1 cellular context compared by ENCODE assay signal in genomic region chr10:80290474-80291220, GRCh38.
A peak's percentile ranks its signal among the peaks of the same experiment; 100 is the strongest.
TF ChIP-seq lines count a peak whose summit lies in the region.

No MANE protein-coding gene starts in this region.

TF ChIP-seq in HepG2, 621 proteins besides CTCF, POLR2A, EP300 and RAD21 (continued from another document and continues in another):
- TF ChIP-seq ZNF687 (CRISPR knock-in tag; IDR thresholded peaks at IDR 0.05) (no peak), REXO4 (CRISPR knock-in tag; IDR thresholded peaks at IDR 0.05; ENCODE audit: borderline replicate concordance) (no peak), HOXD1 (CRISPR knock-in tag; IDR thresholded peaks at IDR 0.05) (no peak), ZNF639 (CRISPR knock-in tag; conservative IDR thresholded peaks at IDR 0.05) (no peak), ZSCAN9 (CRISPR knock-in tag; IDR thresholded peaks at IDR 0.05; ENCODE audit: borderline replicate concordance) (no peak), SKIL (CRISPR knock-in tag; IDR thresholded peaks at IDR 0.05; ENCODE audit: borderline replicate concordance) (no peak), CHD2 (IDR thresholded peaks at IDR 0.05; ENCODE audit: low read depth, low read length) (no peak), ZNF562 (CRISPR knock-in tag; IDR thresholded peaks at IDR 0.05; ENCODE audit: borderline replicate concordance) (no peak), ZC3H4 (CRISPR knock-in tag; IDR thresholded peaks at IDR 0.05; ENCODE audit: borderline replicate concordance) (no peak), PTBP1 (IDR thresholded peaks at IDR 0.05; ENCODE audit: low read depth, low read length, poor library complexity, severe bottlenecking) (no peak), HMGA1 (CRISPR knock-in tag; conservative IDR thresholded peaks at IDR 0.05) (no peak), ZNF451 (CRISPR knock-in tag; IDR thresholded peaks at IDR 0.05) (no peak), ZNF333 (CRISPR knock-in tag; IDR thresholded peaks at IDR 0.05; ENCODE audit: borderline replicate concordance) (no peak), TGIF2 (CRISPR knock-in tag; IDR thresholded peaks at IDR 0.05) (no peak; the same call in 1 of the 2 replicates), ZNF281 (CRISPR knock-in tag; IDR thresholded peaks at IDR 0.05; ENCODE audit: borderline replicate concordance) (no peak; the same call in 1 of the 2 replicates), ZNF33B (CRISPR knock-in tag; IDR thresholded peaks at IDR 0.05) (no peak), ZMYM4 (CRISPR knock-in tag; IDR thresholded peaks at IDR 0.05) (peak; percentile 55; the same call in 1 of the 2 replicates), ZNF577 (CRISPR knock-in tag; IDR thresholded peaks at IDR 0.05; ENCODE audit: borderline replicate concordance, low read depth) (no peak), ZBTB2 (CRISPR knock-in tag; IDR thresholded peaks at IDR 0.05; ENCODE audit: low read depth) (no peak), PLRG1 (conservative IDR thresholded peaks at IDR 0.05) (no peak), TERF1 (CRISPR knock-in tag; IDR thresholded peaks at IDR 0.05) (no peak), ZNF672 (CRISPR knock-in tag; IDR thresholded peaks at IDR 0.05) (no peak), NCOA2 (CRISPR knock-in tag; IDR thresholded peaks at IDR 0.05) (peak; percentile 92), SIX4 (CRISPR knock-in tag; IDR thresholded peaks at IDR 0.05) (peak; percentile 14; the same call in 1 of the 2 replicates), ZNF431 (CRISPR knock-in tag; IDR thresholded peaks at IDR 0.05; ENCODE audit: borderline replicate concordance, low read depth) (no peak), ZNF570 (CRISPR knock-in tag; IDR thresholded peaks at IDR 0.05; ENCODE audit: borderline replicate concordance) (no peak), ZNF253 (CRISPR knock-in tag; IDR thresholded peaks at IDR 0.05; ENCODE audit: borderline replicate concordance) (no peak), FOXJ3 (CRISPR knock-in tag; IDR thresholded peaks at IDR 0.05; ENCODE audit: borderline replicate concordance) (peak; percentile 75; the same call in 1 of the 2 replicates), ZNF850 (CRISPR knock-in tag; conservative IDR thresholded peaks at IDR 0.05) (no peak), MTF2 (CRISPR knock-in tag; IDR thresholded peaks at IDR 0.05; ENCODE audit: borderline replicate concordance) (no peak), ZMYM2 (CRISPR knock-in tag; IDR thresholded peaks at IDR 0.05) (no peak), U2AF2 (IDR thresholded peaks at IDR 0.05; ENCODE audit: low read depth, low read length) (no peak), SKI (IDR thresholded peaks at IDR 0.05; ENCODE audit: partially characterized antibody) (no peak), ZSCAN22 (CRISPR knock-in tag; IDR thresholded peaks at IDR 0.05) (no peak), BHLHE40 (IDR thresholded peaks at IDR 0.05; ENCODE audit: low read length) (no peak), HNF4A (CRISPR knock-in tag; IDR thresholded peaks at IDR 0.05) (peak; percentile 91), ZNF280B (CRISPR knock-in tag; IDR thresholded peaks at IDR 0.05; ENCODE audit: borderline replicate concordance) (no peak), MZF1 (CRISPR knock-in tag; IDR thresholded peaks at IDR 0.05; ENCODE audit: borderline replicate concordance) (no peak), ZNF569 (CRISPR knock-in tag; IDR thresholded peaks at IDR 0.05; ENCODE audit: borderline replicate concordance) (no peak), IRF1 (CRISPR knock-in tag; IDR thresholded peaks at IDR 0.05; ENCODE audit: low read depth) (no peak), ZNF879 (CRISPR knock-in tag; IDR thresholded peaks at IDR 0.05) (no peak), MIXL1 (CRISPR knock-in tag; IDR thresholded peaks at IDR 0.05) (peak; percentile 66), PHF21A (CRISPR knock-in tag; IDR thresholded peaks at IDR 0.05) (peak; percentile 75), IKZF4 (CRISPR knock-in tag; IDR thresholded peaks at IDR 0.05; ENCODE audit: borderline replicate concordance, low read depth, not compliant biosample characterization) (no peak), NFE2 (CRISPR knock-in tag; IDR thresholded peaks at IDR 0.05) (no peak), SNAI1 (CRISPR knock-in tag; IDR thresholded peaks at IDR 0.05; ENCODE audit: borderline replicate concordance) (no peak), EHMT2 (IDR thresholded peaks at IDR 0.05; ENCODE audit: borderline replicate concordance, low read depth, low read length) (peak; percentile 64; the same call in 1 of the 2 replicates), KDM6A (CRISPR knock-in tag; IDR thresholded peaks at IDR 0.05; ENCODE audit: low read depth) (peak; percentile 76), SIX1 (CRISPR knock-in tag; IDR thresholded peaks at IDR 0.05; ENCODE audit: borderline replicate concordance) (peak; percentile 49; the same call in 1 of the 2 replicates), AKAP8 (CRISPR knock-in tag; IDR thresholded peaks at IDR 0.05) (no peak)
- TF ChIP-seq, protein P1, sequence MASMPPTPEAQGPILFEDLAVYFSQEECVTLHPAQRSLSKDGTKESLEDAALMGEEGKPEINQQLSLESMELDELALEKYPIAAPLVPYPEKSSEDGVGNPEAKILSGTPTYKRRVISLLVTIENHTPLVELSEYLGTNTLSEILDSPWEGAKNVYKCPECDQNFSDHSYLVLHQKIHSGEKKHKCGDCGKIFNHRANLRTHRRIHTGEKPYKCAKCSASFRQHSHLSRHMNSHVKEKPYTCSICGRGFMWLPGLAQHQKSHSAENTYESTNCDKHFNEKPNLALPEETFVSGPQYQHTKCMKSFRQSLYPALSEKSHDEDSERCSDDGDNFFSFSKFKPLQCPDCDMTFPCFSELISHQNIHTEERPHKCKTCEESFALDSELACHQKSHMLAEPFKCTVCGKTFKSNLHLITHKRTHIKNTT (CRISPR knock-in tag; IDR thresholded peaks at IDR 0.05), result no peak
- TF ChIP-seq, protein P2, sequence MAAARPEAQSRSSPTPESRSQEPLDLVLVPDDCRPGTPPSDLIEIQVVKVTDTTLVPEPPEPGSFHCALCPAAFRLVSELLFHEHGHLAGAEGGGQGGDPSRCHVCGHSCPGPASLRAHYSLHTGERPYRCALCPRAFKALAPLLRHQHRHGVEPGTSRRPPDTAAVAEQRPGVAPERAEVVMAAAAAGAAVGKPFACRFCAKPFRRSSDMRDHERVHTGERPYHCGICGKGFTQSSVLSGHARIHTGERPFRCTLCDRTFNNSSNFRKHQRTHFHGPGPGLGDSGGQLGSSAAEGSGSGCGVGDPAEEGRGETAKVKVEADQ (CRISPR knock-in tag; IDR thresholded peaks at IDR 0.05; ENCODE audit: borderline replicate concordance), result no peak
